Comparison of ENCODE assay signal across 8 cellular contexts in genomic region chrX:16946361-16946964, GRCh38. TPM values are rescaled to one million over a fixed set of nuclear protein-coding genes. Genes with fewer than 3 reads are reported as not detected.
DNase-seq lines count a peak whose midpoint lies in the region; ATAC-seq and TF ChIP-seq lines count a peak whose summit lies in the region.

TSS of gene REPS2 (plus strand) at chrX:16946658. CDS start at chrX:16946862, 204 bp downstream.

- no peaks in the 10 kb centered on the region for H3K36me3 Mint-ChIP-seq in activated T-helper 2 cell treated with anti-CD3 and anti-CD28 coated beads, Interferon-gamma antibody, Interleukin-2, Interleukin-4, amounts not matched to agents 10 μg/mL and 5 μg/mL and 100 μg/mL, durations not matched to agents 14 hours and 24 hours and 36 hours (ENCODE audit: low read depth)
- no peaks in the 10 kb centered on the region for H3K36me3 Mint-ChIP-seq in natural killer cell
- H3K36me3 Mint-ChIP-seq in stimulated activated naive B cell treated with anti-CD40 and anti-IgM and Interleukin-4, amounts not matched to agents 10 μg/mL and 1 μg/mL and 100 μg/mL, for 72 hours, result no peaks in the 10 kb centered on the region

- H3K9me3 Mint-ChIP-seq in activated T-helper 2 cell treated with anti-CD3 and anti-CD28 coated beads, Interferon-gamma antibody, Interleukin-2, Interleukin-4, amounts not matched to agents 10 μg/mL and 5 μg/mL and 100 μg/mL, durations not matched to agents 14 hours and 24 hours and 36 hours, result no peaks in the 10 kb centered on the region
- H3K9me3 Mint-ChIP-seq in natural killer cell, result peaks cover 0 to 2% of the 10 kb centered on the region in 2 donors
- H3K9me3 Mint-ChIP-seq in stimulated activated naive B cell treated with anti-CD40 and anti-IgM and Interleukin-4, amounts not matched to agents 10 μg/mL and 1 μg/mL and 100 μg/mL, for 72 hours, result peaks cover 0 to 1% of the 10 kb centered on the region in 2 donors

- H3K27me3 Mint-ChIP-seq in activated T-helper 2 cell treated with anti-CD3 and anti-CD28 coated beads, Interferon-gamma antibody, Interleukin-2, Interleukin-4, amounts not matched to agents 10 μg/mL and 5 μg/mL and 100 μg/mL, durations not matched to agents 14 hours and 24 hours and 36 hours (ENCODE audit: low read depth), result peaks cover 19% of the 10 kb centered on the region
- H3K27me3 Mint-ChIP-seq in natural killer cell (ENCODE audit: low read depth in 2 of 2), result peaks cover 4 to 15% of the 10 kb centered on the region in 2 donors
- H3K27me3 Mint-ChIP-seq in stimulated activated naive B cell treated with anti-CD40 and anti-IgM and Interleukin-4, amounts not matched to agents 10 μg/mL and 1 μg/mL and 100 μg/mL, for 72 hours, result peaks cover 0 to 5% of the 10 kb centered on the region in 2 donors

- no peak for TF ChIP-seq CTCF in natural killer cell (IDR thresholded peaks at IDR 0.05)

- DNase-seq in DMS 273 treated with DMSO at 0.1 percent for 48 hours (lab: John Stamatoyannopoulos, UW) (peak; percentile 37), RPMI8226 (peak; percentile 95), fibroblast of peridontal ligament (ENCODE audit: extremely low read depth) (peak; percentile 13), natural killer cell (peak; percentile 39)
- DNase-seq in Jurkat, Clone E6-1 (ENCODE audit: low read depth, low spot score), result peak; percentile 37
- DNase-seq in activated T-helper 2 cell treated with anti-CD3 and anti-CD28 coated beads, Interferon-gamma antibody, Interleukin-2, Interleukin-4, amounts not matched to agents 10 μg/mL and 5 μg/mL and 100 μg/mL, durations not matched to agents 14 hours and 24 hours and 36 hours (ENCODE audit: low spot score), result peak; percentile 57
- DNase-seq in stimulated activated naive B cell treated with anti-CD40 and anti-IgM and Interleukin-4, amounts not matched to agents 10 μg/mL and 1 μg/mL and 100 μg/mL, for 72 hours, result peak; percentile 43

- H3K4me3 Mint-ChIP-seq in activated T-helper 2 cell treated with anti-CD3 and anti-CD28 coated beads, Interferon-gamma antibody, Interleukin-2, Interleukin-4, amounts not matched to agents 10 μg/mL and 5 μg/mL and 100 μg/mL, durations not matched to agents 14 hours and 24 hours and 36 hours (ENCODE audit: low read depth), result peak within 1 kb of the TSS; percentile 75
- peak within 1 kb of the TSS; percentile 85 for H3K4me3 Mint-ChIP-seq in natural killer cell
- H3K4me3 Mint-ChIP-seq in stimulated activated naive B cell treated with anti-CD40 and anti-IgM and Interleukin-4, amounts not matched to agents 10 μg/mL and 1 μg/mL and 100 μg/mL, for 72 hours, result peak within 1 kb of the TSS; percentile 86 to 92

- H3K4me1 Mint-ChIP-seq in activated T-helper 2 cell treated with anti-CD3 and anti-CD28 coated beads, Interferon-gamma antibody, Interleukin-2, Interleukin-4, amounts not matched to agents 10 μg/mL and 5 μg/mL and 100 μg/mL, durations not matched to agents 14 hours and 24 hours and 36 hours (ENCODE audit: low read depth), result peaks cover 2% of the 10 kb centered on the region
- no peaks in the 10 kb centered on the region for H3K4me1 Mint-ChIP-seq in natural killer cell
- peaks cover 0 to 6% of the 10 kb centered on the region in 2 donors for H3K4me1 Mint-ChIP-seq in stimulated activated naive B cell treated with anti-CD40 and anti-IgM and Interleukin-4, amounts not matched to agents 10 μg/mL and 1 μg/mL and 100 μg/mL, for 72 hours

- intact Hi-C loops in activated T-helper 2 cell treated with anti-CD3 and anti-CD28 coated beads, Interferon-gamma antibody, Interleukin-2, Interleukin-4, amounts not matched to agents 10 μg/mL and 5 μg/mL and 100 μg/mL, durations not matched to agents 14 hours and 24 hours and 36 hours (cut with micrococcal nuclease), result no loop called here
- intact Hi-C loops in natural killer cell (cut with micrococcal nuclease), result no loop called here

- H3K27ac Mint-ChIP-seq in activated T-helper 2 cell treated with anti-CD3 and anti-CD28 coated beads, Interferon-gamma antibody, Interleukin-2, Interleukin-4, amounts not matched to agents 10 μg/mL and 5 μg/mL and 100 μg/mL, durations not matched to agents 14 hours and 24 hours and 36 hours, result no peak within 1 kb of the TSS
- H3K27ac Mint-ChIP-seq in natural killer cell, result peak within 1 kb of the TSS in 1 of 2 donors; percentile 63
- H3K27ac Mint-ChIP-seq in stimulated activated naive B cell treated with anti-CD40 and anti-IgM and Interleukin-4, amounts not matched to agents 10 μg/mL and 1 μg/mL and 100 μg/mL, for 72 hours, result no peak within 1 kb of the TSS

- peak within 1 kb of the TSS; percentile 29 for H3K4me3 ChIP-seq in Jurkat, Clone E6-1 (ENCODE audit: low read length)

- ATAC-seq in GM21717 (IDR thresholded peaks at IDR 0.05; ENCODE audit: unreplicated experiment) (peak; percentile 95), natural killer cell (peak; percentile 88 to 92 (median 91))
- ATAC-seq in stimulated activated naive B cell treated with anti-CD40 and anti-IgM and Interleukin-4, amounts not matched to agents 10 μg/mL and 1 μg/mL and 100 μg/mL, for 72 hours (replicated peaks), result peak; percentile 96

RNA-seq across cellular contexts. Expression of gene REPS2, which starts in this region (rescaled TPM):
- not detected for polyA plus RNA-seq in Jurkat, Clone E6-1 (2012; ENCODE audit: insufficient read depth, insufficient read length)
- 0.02 TPM in 1 of 2 replicates, not detected in the other for total RNA-seq in activated T-helper 2 cell treated with anti-CD3 and anti-CD28 coated beads, Interferon-gamma antibody, Interleukin-2, Interleukin-4, amounts not matched to agents 10 μg/mL and 5 μg/mL and 100 μg/mL, durations not matched to agents 14 hours and 24 hours and 36 hours
- 1 to 10 TPM in 1 of 3 donors, under 1 TPM in 2; 0.27 to 9.2 (median 0.59) TPM for total RNA-seq in natural killer cell

Comparison
In these comparisons a context has a peak if more than half of its experiments do, and no peak if none do; other contexts are left out.
1. Peak in every context shown above with its lines: DNase-seq, ATAC-seq and H3K4me3 ChIP-seq.
2. Peak in DNase-seq in activated T-helper 2 cell treated with anti-CD3 and anti-CD28 coated beads, Interferon-gamma antibody, Interleukin-2, Interleukin-4, amounts not matched to agents 10 μg/mL and 5 μg/mL and 100 μg/mL, durations not matched to agents 14 hours and 24 hours and 36 hours; RNA of the gene not detected or under 1 TPM.
3. DNase-seq: peak in every context shown above with its lines; median percentile 95 in RPMI8226; 57 in activated T-helper 2 cell treated with anti-CD3 and anti-CD28 coated beads, Interferon-gamma antibody, Interleukin-2, Interleukin-4, amounts not matched to agents 10 μg/mL and 5 μg/mL and 100 μg/mL, durations not matched to agents 14 hours and 24 hours and 36 hours; 43 in stimulated activated naive B cell treated with anti-CD40 and anti-IgM and Interleukin-4, amounts not matched to agents 10 μg/mL and 1 μg/mL and 100 μg/mL, for 72 hours; 39 in natural killer cell; 37 in DMS 273 treated with DMSO at 0.1 percent for 48 hours; 37 in Jurkat, Clone E6-1; 13 in fibroblast of peridontal ligament.